29 cellular contexts compared by ENCODE assay signal in genomic region chr6:45653117-45653883, GRCh38.
A peak's percentile ranks its signal among the peaks of the same experiment; 100 is the strongest.
DNase-seq lines count a peak whose midpoint lies in the region; ATAC-seq, FAIRE-seq and TF ChIP-seq lines count a peak whose summit lies in the region.
"Had no signal": no experiment of that assay in that cellular context is flagged by ENCODE, and none has a peak within 500 bp of the region (broad histone marks: within the 10 kb centered on the region; RNA-seq: fewer than 3 reads in every experiment).

No MANE protein-coding gene starts in this region.

- no peaks in the 10 kb centered on the region for H3K27me3 ChIP-seq in body of pancreas
- H3K27me3 ChIP-seq: brain microvascular endothelial cell, esophagus squamous epithelium, ovary had no signal

- CTCF ChIA-PET in A549 (lab: Yijun Ruan, JAX), result no interaction called here

- no peak for FAIRE-seq in A549 (lab: Jason Lieb, UNC)
- FAIRE-seq in D721Med (lab: Jason Lieb, UNC), result no peak
- FAIRE-seq: endometrium, K562, small intestine had no signal

- H3K4me2 ChIP-seq in A549, result no peak overlapping the region

- 72% methylated on average over 4 of the region's 4 CpGs for WGBS in A549 (ENCODE audit: missing lambda C conversion rate)
- WGBS in body of pancreas, 2 donors, result 62 to 82% methylated on average over 4 of the region's 4 CpGs

- TF ChIP-seq CTCF in A549 (IDR thresholded peaks at IDR 0.05), result no peak
- no peak for TF ChIP-seq CTCF in fibroblast of villous mesenchyme (IDR thresholded peaks at IDR 0.05; ENCODE audit: insufficient read depth, low read depth, low read length)
- no peak for TF ChIP-seq CTCF in body of pancreas (IDR thresholded peaks at IDR 0.05)
- TF ChIP-seq CTCF in D721Med (IDR thresholded peaks at IDR 0.05; ENCODE audit: insufficient read depth, missing control alignments), result no peak

- no peak for TF ChIP-seq RAD21 in A549 (conservative IDR thresholded peaks at IDR 0.05 in 1 of 2, IDR thresholded peaks at IDR 0.05 in 1 of 2)

- peaks cover 47% of the 10 kb centered on the region for H3K4me1 ChIP-seq in A549
- H3K4me1 ChIP-seq in body of pancreas, result no peaks in the 10 kb centered on the region
- H3K4me1 ChIP-seq: gastrocnemius medialis, suprapubic skin had no signal

- POLR2A ChIA-PET in A549 (lab: Yijun Ruan, JAX), result no interaction called here

- H3K36me3 ChIP-seq in body of pancreas (replicated peaks in 1 of 2; ENCODE audit: insufficient read depth in 1 of 2, low read depth in 2 of 2), result no peaks in the 10 kb centered on the region
- H3K36me3 ChIP-seq: brain microvascular endothelial cell, esophagus squamous epithelium, gastrocnemius medialis, ovary, suprapubic skin had no signal

- intact Hi-C loops in body of pancreas (cut with DNase I), result no loop called here

- no peak for TF ChIP-seq EP300 in A549 (IDR thresholded peaks at IDR 0.05)

- 0 out of 3 replicates have a peak, but pooled peaks cover 7% of the 10 kb centered on the region for H3K9me3 ChIP-seq in A549
- H3K9me3 ChIP-seq in body of pancreas, result no peaks in the 10 kb centered on the region
- H3K9me3 ChIP-seq: esophagus squamous epithelium, gastrocnemius medialis, ovary, suprapubic skin had no signal

- H3K27ac ChIP-seq in A549 (peak overlapping the region; percentile 28 to 86; a peak in 4 of 6 replicates), body of pancreas (no peak overlapping the region)
- H3K27ac ChIP-seq: esophagus squamous epithelium, gastrocnemius medialis, ovary, suprapubic skin had no signal

- no peak overlapping the region for H3K4me3 ChIP-seq in A549
- no peak overlapping the region for H3K4me3 ChIP-seq in fibroblast of villous mesenchyme (ENCODE audit: low read depth, low read length)
- no peak overlapping the region for H3K4me3 ChIP-seq in body of pancreas
- H3K4me3 ChIP-seq: esophagus squamous epithelium, gastrocnemius medialis, K562, ovary, suprapubic skin had no signal

- DNase-seq in A549 (ENCODE audit: low read depth in 1 of 2, low spot score in 1 of 2) (no peak), EL (peak; percentile 39), M059J (ENCODE audit: low read depth) (peak; percentile 88), fibroblast of villous mesenchyme (ENCODE audit: low read depth) (peak; percentile 34), body of pancreas (no peak), D721Med (ENCODE audit: insufficient read length, low spot score) (no peak)
- DNase-seq: activated CD4-positive, alpha-beta memory T cell treated with anti-CD3 and anti-CD28 coated beads, Interleukin-2, amount 10 ng/mL, durations not matched to agents 7 days and 5 days; activated naive CD4-positive, alpha-beta T cell treated with anti-CD3 and anti-CD28 coated beads, Interleukin-2, amount 10 ng/mL, durations not matched to agents 7 days and 5 days; AML-193; brain microvascular endothelial cell; esophagus squamous epithelium; gastrocnemius medialis; GDM1; NCI-H1436; NCI-H226; NCI-H748 treated with DMSO at 0.1 percent for 48 hours; nephron progenitor cell; ovary; retina; SHP77 treated with DMSO at 0.1 percent for 48 hours; small intestine; stimulated activated naive CD4-positive, alpha-beta T cell had no signal

- ATAC-seq in A549 (no peak), body of pancreas (no peak), HG03378 (IDR thresholded peaks at IDR 0.05; ENCODE audit: unreplicated experiment) (no peak), HG02763 (IDR thresholded peaks at IDR 0.05; ENCODE audit: unreplicated experiment) (no peak)
- ATAC-seq: activated T-helper 17 cell treated with anti-CD3 and anti-CD28 coated beads, Interleukin-2, amount 50 U/mL, for 72 hours; gastrocnemius medialis; K562; Panc1 had no signal

- no peak for TF ChIP-seq POLR2A in A549 (IDR thresholded peaks at IDR 0.05; ENCODE audit: low read length)
- no peak for TF ChIP-seq POLR2A in body of pancreas (IDR thresholded peaks at IDR 0.05)

TF ChIP-seq in A549, 52 proteins besides CTCF, POLR2A, EP300 and RAD21:
- TF ChIP-seq BHLHE40 (IDR thresholded peaks at IDR 0.05; ENCODE audit: low read depth, low read length) (no peak), SREBF2 (IDR thresholded peaks at IDR 0.05) (no peak), NFE2L2 (conservative IDR thresholded peaks at IDR 0.05; ENCODE audit: low read length) (no peak), ZC3H11A (IDR thresholded peaks at IDR 0.05) (no peak), NR3C1 (IDR thresholded peaks at IDR 0.05) (no peak), NPAS2 (CRISPR knock-in tag; IDR thresholded peaks at IDR 0.05; ENCODE audit: borderline replicate concordance) (no peak), HEYL (CRISPR knock-in tag; IDR thresholded peaks at IDR 0.05) (no peak), EHF (CRISPR knock-in tag; IDR thresholded peaks at IDR 0.05) (no peak), FOSL2 (IDR thresholded peaks at IDR 0.05) (no peak), FOSL2 (CRISPR knock-in tag; IDR thresholded peaks at IDR 0.05) (no peak)
- TF ChIP-seq, protein P1, sequence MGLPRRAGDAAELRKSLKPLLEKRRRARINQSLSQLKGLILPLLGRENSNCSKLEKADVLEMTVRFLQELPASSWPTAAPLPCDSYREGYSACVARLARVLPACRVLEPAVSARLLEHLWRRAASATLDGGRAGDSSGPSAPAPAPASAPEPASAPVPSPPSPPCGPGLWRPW (IDR thresholded peaks at IDR 0.05), result no peak
- TF ChIP-seq, protein P2, sequence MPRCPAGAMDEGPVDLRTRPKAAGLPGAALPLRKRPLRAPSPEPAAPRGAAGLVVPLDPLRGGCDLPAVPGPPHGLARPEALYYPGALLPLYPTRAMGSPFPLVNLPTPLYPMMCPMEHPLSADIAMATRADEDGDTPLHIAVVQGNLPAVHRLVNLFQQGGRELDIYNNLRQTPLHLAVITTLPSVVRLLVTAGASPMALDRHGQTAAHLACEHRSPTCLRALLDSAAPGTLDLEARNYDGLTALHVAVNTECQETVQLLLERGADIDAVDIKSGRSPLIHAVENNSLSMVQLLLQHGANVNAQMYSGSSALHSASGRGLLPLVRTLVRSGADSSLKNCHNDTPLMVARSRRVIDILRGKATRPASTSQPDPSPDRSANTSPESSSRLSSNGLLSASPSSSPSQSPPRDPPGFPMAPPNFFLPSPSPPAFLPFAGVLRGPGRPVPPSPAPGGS (IDR thresholded peaks at IDR 0.05), result no peak

Comparison
In these comparisons a context has a peak if more than half of its experiments do, and no peak if none do; other contexts are left out.
1. DNase-seq: peak in EL (single experiment), M059J (single experiment) and fibroblast of villous mesenchyme (single experiment); none in A549 (0 of 2), body of pancreas (0 of 4) and D721Med (single experiment).
2. H3K27ac ChIP-seq: peak in A549 (2 of 2); none in body of pancreas (0 of 4).